Comparison of ENCODE assay signal across 17 cellular contexts in the genomic region with DNA sequence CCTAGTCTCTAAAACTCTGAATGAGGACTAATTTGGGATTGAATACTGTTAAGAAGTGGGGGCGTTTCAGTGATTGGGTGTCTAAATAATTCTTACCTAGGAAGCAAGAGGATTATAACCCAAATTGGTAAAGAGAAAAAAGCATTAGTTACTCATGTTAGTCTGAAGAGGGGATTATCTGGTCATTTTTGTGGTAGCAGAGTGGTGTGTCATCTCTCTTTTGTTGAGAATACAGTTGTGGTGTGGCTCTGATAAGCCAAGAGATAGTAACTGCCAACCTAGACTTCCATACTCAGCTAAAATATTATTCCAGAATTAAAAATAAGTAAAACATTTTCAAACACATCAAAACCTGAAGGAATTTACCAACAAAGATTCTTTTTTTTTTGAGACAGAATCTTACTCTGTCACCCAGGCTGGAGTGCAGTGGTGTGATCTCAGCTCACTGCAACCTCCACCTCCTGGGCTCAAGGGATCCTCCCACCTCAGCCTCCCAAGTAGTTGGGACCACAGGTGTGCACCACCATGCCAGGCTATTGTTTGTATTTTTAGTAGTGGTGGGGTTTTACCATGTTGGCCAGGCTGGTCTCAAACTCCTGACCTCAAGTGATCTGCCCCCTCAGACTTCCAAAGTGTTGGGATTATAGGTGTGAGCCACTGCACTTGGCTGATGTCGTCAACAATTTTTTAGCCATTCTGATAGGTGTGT. TPM values are rescaled to one million over a fixed set of nuclear protein-coding genes. Genes with fewer than 3 reads are reported as not detected.
"Had no signal": no experiment of that assay in that cellular context is flagged by ENCODE, and none has a peak within 500 bp of the region (broad histone marks: within the 10 kb centered on the region; RNA-seq: fewer than 3 reads in every experiment).

No MANE protein-coding gene starts in this region.

RNA-seq across cellular contexts. Expression of a gene that starts 4.4 kb away (rescaled TPM):
- total RNA-seq: kidney epithelial cell; lower leg skin; lung; mesothelial cell of epicardium; mononuclear cell; naive thymus-derived CD4-positive, alpha-beta T cell; natural killer cell treated with Interleukin-12 subunit alpha and Interleukin-12 subunit beta and Interleukin-15 and Interleukin-18, amount 100 ng/mL, for 72 hours; neural crest cell; osteocyte; posterior vena cava; pulmonary artery endothelial cell; renal cortical epithelial cell; tibial nerve; ureter; uterus had no signal
- polyA plus RNA-seq: immature natural killer cell; lung; naive thymus-derived CD4-positive, alpha-beta T cell; small intestine had no signal
